In genomic region chr19:12646551-12646950, GRCh38 we compare ENCODE assay signal across 15 cellular contexts.
"Had no signal": no experiment of that assay in that cellular context is flagged by ENCODE, and none has a peak within 500 bp of the region (broad histone marks: within the 10 kb centered on the region; RNA-seq: fewer than 3 reads in every experiment).

No MANE protein-coding gene starts in this region.

- H3K4me3 Mint-ChIP-seq: neural progenitor cell; T-helper 2 cell treated with Interferon-gamma antibody and Interleukin-4, amounts not matched to agents 5 μg/mL and 100 μg/mL, for 36 hours had no signal

- H3K79me2 ChIP-seq: parathyroid adenoma had no signal

- H3K4me2 ChIP-seq: neural progenitor cell had no signal

- H3K4me1 ChIP-seq: neural progenitor cell had no signal

- H3K9me3 ChIP-seq: colonic mucosa, gastrocnemius medialis, left ventricle myocardium inferior, stomach had no signal

- H3K4me3 ChIP-seq: cardiac muscle cell, colonic mucosa, gastrocnemius medialis, left ventricle myocardium inferior, neural progenitor cell had no signal

- H3K27ac Mint-ChIP-seq: neural progenitor cell; T-helper 2 cell treated with Interferon-gamma antibody and Interleukin-4, amounts not matched to agents 5 μg/mL and 100 μg/mL, for 36 hours had no signal

- H3K9ac ChIP-seq: neural progenitor cell, parathyroid adenoma had no signal

- H2AFZ ChIP-seq: neural progenitor cell had no signal

- DNase-seq: activated gamma-delta T cell treated with Interleukin-2 at 50 U/mL for 16 hours; activated T-cell treated with anti-CD3 and anti-CD28 coated beads, Interleukin-2, amount 50 U/mL, for 1 hour; colonic mucosa; effector CD4-positive, alpha-beta T cell; gastrocnemius medialis; islet precursor cell; left ventricle myocardium inferior; mesendoderm; stimulated activated CD4-positive, alpha-beta T cell treated with anti-CD3 and anti-CD28 coated beads, Interleukin-2, amount 100 ng/mL, for 48 hours; stimulated activated CD8-positive, alpha-beta memory T cell treated with anti-CD3 and anti-CD28 coated beads, Interleukin-4, amount 100 ng/mL, for 48 hours; stomach had no signal

- H3K27ac ChIP-seq: cardiac muscle cell, colonic mucosa, gastrocnemius medialis, left ventricle myocardium inferior, neural progenitor cell had no signal

- H3K9me3 Mint-ChIP-seq: T-helper 2 cell treated with Interferon-gamma antibody and Interleukin-4, amounts not matched to agents 5 μg/mL and 100 μg/mL, for 36 hours had no signal

- H3K27me3 ChIP-seq: cardiac muscle cell, colonic mucosa, gastrocnemius medialis, neural progenitor cell, stomach had no signal

- H3K4me1 Mint-ChIP-seq: neural progenitor cell had no signal

- H3K36me3 ChIP-seq: cardiac muscle cell, colonic mucosa, gastrocnemius medialis, neural progenitor cell had no signal
